21 cellular contexts compared by ENCODE assay signal in the genomic region with DNA sequence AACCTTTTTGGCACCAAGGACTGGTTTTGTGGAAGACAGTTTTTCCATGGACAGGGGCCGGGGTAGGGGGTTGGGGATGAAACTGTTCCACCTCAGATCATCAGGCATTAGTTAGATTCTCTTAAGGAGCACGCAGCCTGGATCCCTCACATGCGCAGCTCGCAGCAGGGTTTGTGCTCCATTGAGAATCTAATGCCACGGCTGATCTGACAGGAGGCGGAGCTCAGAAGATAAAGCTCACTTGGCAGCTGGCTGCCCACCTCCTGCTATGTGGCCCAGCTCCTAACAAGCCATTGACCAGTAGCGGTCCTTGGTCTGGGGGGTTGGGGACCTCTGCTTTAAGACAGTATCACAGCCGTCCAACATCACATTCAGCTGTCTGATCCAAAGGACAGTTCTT.
"Had no signal": no experiment of that assay in that cellular context is flagged by ENCODE, and none has a peak within 500 bp of the region (broad histone marks: within the 10 kb centered on the region; RNA-seq: fewer than 3 reads in every experiment).

No MANE protein-coding gene starts in this region.

- H3K9me3 Mint-ChIP-seq: activated CD4-positive, alpha-beta memory T cell treated with anti-CD3 and anti-CD28 coated beads, Interleukin-2, amount 10 ng/mL, durations not matched to agents 7 days and 5 days; activated CD4-positive, alpha-beta T cell treated with anti-CD3 and anti-CD28 coated beads, Interleukin-2, amount 10 ng/mL, durations not matched to agents 24 days and 14 days; activated naive CD4-positive, alpha-beta T cell treated with anti-CD3 and anti-CD28 coated beads, Interleukin-2, amount 50 U/mL, for 24 hours; activated T-cell treated with anti-CD3 and anti-CD28 coated beads, Interleukin-2, amount 50 U/mL, for 72 hours; dendritic cell treated with granulocyte-macrophage colony-stimulating factor and Interleukin-4, amounts not matched to agents 40 ng/mL and 50 ng/mL, for 4 days; natural killer cell; type B pancreatic cell had no signal

- H3K9me3 ChIP-seq: left ventricle myocardium inferior, neutrophil, testis, vagina had no signal

- H3K4me3 Mint-ChIP-seq: activated CD4-positive, alpha-beta memory T cell treated with anti-CD3 and anti-CD28 coated beads, Interleukin-2, amount 10 ng/mL, durations not matched to agents 7 days and 5 days; activated CD4-positive, alpha-beta T cell treated with anti-CD3 and anti-CD28 coated beads, Interleukin-2, amount 10 ng/mL, durations not matched to agents 24 days and 14 days; activated naive CD4-positive, alpha-beta T cell treated with anti-CD3 and anti-CD28 coated beads, Interleukin-2, amount 50 U/mL, for 24 hours; activated T-cell treated with anti-CD3 and anti-CD28 coated beads, Interleukin-2, amount 50 U/mL, for 72 hours; dendritic cell treated with granulocyte-macrophage colony-stimulating factor and Interleukin-4, amounts not matched to agents 40 ng/mL and 50 ng/mL, for 4 days; natural killer cell; type B pancreatic cell had no signal

- ATAC-seq: activated CD4-positive, CD25-positive, alpha-beta regulatory T cell treated with anti-CD3 and anti-CD28 coated beads, Interleukin-2, amount 50 U/mL, for 24 hours; activated T-cell treated with anti-CD3 and anti-CD28 coated beads, Interleukin-2, amount 50 U/mL, for 72 hours; natural killer cell had no signal

- DNase-seq: activated CD4-positive, alpha-beta memory T cell treated with anti-CD3 and anti-CD28 coated beads, Interleukin-2, amount 10 ng/mL, durations not matched to agents 7 days and 5 days; activated CD4-positive, alpha-beta T cell treated with anti-CD3 and anti-CD28 coated beads, Interleukin-2, amount 10 ng/mL, durations not matched to agents 24 days and 14 days; activated effector memory CD4-positive, alpha-beta T cell treated with anti-CD3 and anti-CD28 coated beads, Interleukin-2, amount 50 U/mL, for 16 hours; activated T-cell treated with anti-CD3 and anti-CD28 coated beads, Interleukin-2, amount 50 U/mL, for 72 hours; brain microvascular endothelial cell; effector CD4-positive, alpha-beta T cell; foreskin melanocyte; left ventricle myocardium inferior; midbrain; natural killer cell; stimulated activated CD4-positive, alpha-beta T cell treated with anti-CD3 and anti-CD28 coated beads, Interleukin-2, amount 100 ng/mL, for 48 hours; stimulated activated CD8-positive, alpha-beta memory T cell treated with anti-CD3 and anti-CD28 coated beads, Interleukin-4, amount 100 ng/mL, for 48 hours; stimulated activated naive CD4-positive, alpha-beta T cell; testis had no signal

- H3K4me3 ChIP-seq: left ventricle myocardium inferior, testis, vagina had no signal

- H3K9ac ChIP-seq: parathyroid adenoma had no signal

- H3K27ac ChIP-seq: brain microvascular endothelial cell, left ventricle myocardium inferior, neutrophil, parathyroid adenoma, testis, vagina had no signal

- H3K36me3 Mint-ChIP-seq: natural killer cell had no signal

- H2AFZ ChIP-seq: parathyroid adenoma had no signal

- H3K4me1 Mint-ChIP-seq: activated CD4-positive, alpha-beta memory T cell treated with anti-CD3 and anti-CD28 coated beads, Interleukin-2, amount 10 ng/mL, durations not matched to agents 7 days and 5 days; activated CD4-positive, alpha-beta T cell treated with anti-CD3 and anti-CD28 coated beads, Interleukin-2, amount 10 ng/mL, durations not matched to agents 24 days and 14 days; activated naive CD4-positive, alpha-beta T cell treated with anti-CD3 and anti-CD28 coated beads, Interleukin-2, amount 50 U/mL, for 24 hours had no signal

- H3K27me3 Mint-ChIP-seq: activated CD4-positive, alpha-beta memory T cell treated with anti-CD3 and anti-CD28 coated beads, Interleukin-2, amount 10 ng/mL, durations not matched to agents 7 days and 5 days; activated CD4-positive, alpha-beta T cell treated with anti-CD3 and anti-CD28 coated beads, Interleukin-2, amount 10 ng/mL, durations not matched to agents 24 days and 14 days; activated naive CD4-positive, alpha-beta T cell treated with anti-CD3 and anti-CD28 coated beads, Interleukin-2, amount 50 U/mL, for 24 hours; dendritic cell treated with granulocyte-macrophage colony-stimulating factor and Interleukin-4, amounts not matched to agents 40 ng/mL and 50 ng/mL, for 4 days; type B pancreatic cell had no signal

- H3K4me1 ChIP-seq: parathyroid adenoma, testis had no signal

- H3K27ac Mint-ChIP-seq: activated CD4-positive, alpha-beta memory T cell treated with anti-CD3 and anti-CD28 coated beads, Interleukin-2, amount 10 ng/mL, durations not matched to agents 7 days and 5 days; activated CD4-positive, alpha-beta T cell treated with anti-CD3 and anti-CD28 coated beads, Interleukin-2, amount 10 ng/mL, durations not matched to agents 24 days and 14 days; activated naive CD4-positive, alpha-beta T cell treated with anti-CD3 and anti-CD28 coated beads, Interleukin-2, amount 50 U/mL, for 24 hours; activated T-cell treated with anti-CD3 and anti-CD28 coated beads, Interleukin-2, amount 50 U/mL, for 72 hours; dendritic cell treated with granulocyte-macrophage colony-stimulating factor and Interleukin-4, amounts not matched to agents 40 ng/mL and 50 ng/mL, for 4 days; natural killer cell; type B pancreatic cell had no signal

- H3K36me3 ChIP-seq: brain microvascular endothelial cell, vagina had no signal

- H3K27me3 ChIP-seq: brain microvascular endothelial cell, neutrophil, testis, vagina had no signal
